In genomic region chr17:67056746-67057490, GRCh38 we compare ENCODE assay signal across 22 cellular contexts. TPM values are rescaled to one million over a fixed set of nuclear protein-coding genes. Genes with fewer than 3 reads are reported as not detected.
DNase-seq lines count a peak whose midpoint lies in the region; ATAC-seq and TF ChIP-seq lines count a peak whose summit lies in the region.
"Had no signal": no experiment of that assay in that cellular context is flagged by ENCODE, and none has a peak within 500 bp of the region (broad histone marks: within the 10 kb centered on the region; RNA-seq: fewer than 3 reads in every experiment).

No MANE protein-coding gene starts in this region.

- no peaks in the 10 kb centered on the region for H3F3A ChIP-seq in MM.1S (ENCODE audit: insufficient read depth, low read length)

- H3K9me2 ChIP-seq in MM.1S (replicated peaks; ENCODE audit: insufficient read depth, low read length), result no peaks in the 10 kb centered on the region

- no peaks in the 10 kb centered on the region for H3K27me3 Mint-ChIP-seq in neural crest cell (ENCODE audit: low read depth)

- H3K4me3 ChIP-seq in BLaER1, result 0 out of 2 replicates have a peak overlapping the region, but pooled peaks have one; percentile 3
- no peak overlapping the region for H3K4me3 ChIP-seq in MM.1S (ENCODE audit: low read length)
- H3K4me3 ChIP-seq in heart left ventricle, result no peak overlapping the region
- H3K4me3 ChIP-seq in upper lobe of right lung, result no peak overlapping the region
- H3K4me3 ChIP-seq in stomach, result no peak overlapping the region
- H3K4me3 ChIP-seq: MG63 had no signal

- ATAC-seq in heart left ventricle (peak; percentile 17 to 77 (median 66)), upper lobe of right lung (no peak), HG03520 (IDR thresholded peaks at IDR 0.05; ENCODE audit: unreplicated experiment) (no peak)
- ATAC-seq: PC-3 had no signal

- H3K4me3 Mint-ChIP-seq in neural crest cell, result no peak overlapping the region
- H3K4me3 Mint-ChIP-seq: CD14-positive monocyte; T-helper 1 cell treated with Interleukin-12 subunit alpha and Interleukin-12 subunit beta and Interleukin-4 antibody, amounts not matched to agents 30 μg/mL and 1 μg/mL, for 36 hours had no signal

- H3K9me3 Mint-ChIP-seq in neural crest cell, result peaks cover 4% of the 10 kb centered on the region
- H3K9me3 Mint-ChIP-seq: T-helper 1 cell treated with Interleukin-12 subunit alpha and Interleukin-12 subunit beta and Interleukin-4 antibody, amounts not matched to agents 30 μg/mL and 1 μg/mL, for 36 hours had no signal

- H4K20me1 ChIP-seq in BLaER1, result no peaks in the 10 kb centered on the region
- H4K20me1 ChIP-seq in MM.1S (ENCODE audit: insufficient read depth, low read length), result no peaks in the 10 kb centered on the region

- H3K27ac ChIP-seq in BLaER1 (peak overlapping the region; percentile 49), MM.1S (ENCODE audit: low read length) (no peak overlapping the region), heart left ventricle (peak overlapping the region in 7 of 12 donors; percentile 20 to 65 (median 44)), upper lobe of right lung (no peak overlapping the region), stomach (no peak overlapping the region)

- H3K27me3 ChIP-seq in BLaER1 (no peaks in the 10 kb centered on the region), MM.1S (replicated peaks; ENCODE audit: insufficient read depth, low read length) (no peaks in the 10 kb centered on the region), heart left ventricle (no peaks in the 10 kb centered on the region), upper lobe of right lung (no peaks in the 10 kb centered on the region), stomach (no peaks in the 10 kb centered on the region)
- H3K27me3 ChIP-seq: MG63 had no signal

- TF ChIP-seq EP300 in stomach (IDR thresholded peaks at IDR 0.05), result no peak

- H3K4me1 ChIP-seq in BLaER1, result peaks cover 34% of the 10 kb centered on the region
- no peaks in the 10 kb centered on the region for H3K4me1 ChIP-seq in MM.1S (ENCODE audit: low read length)
- H3K4me1 ChIP-seq in heart left ventricle, result peaks cover 0 to 8% (median 1%) of the 10 kb centered on the region in 12 donors
- H3K4me1 ChIP-seq in upper lobe of right lung, result no peaks in the 10 kb centered on the region
- no peaks in the 10 kb centered on the region for H3K4me1 ChIP-seq in stomach

- H3K9me3 ChIP-seq in BLaER1 (peaks cover 6% of the 10 kb centered on the region; the same call in 1 of the 2 replicates), MM.1S (replicated peaks; ENCODE audit: insufficient read depth, low read length) (no peaks in the 10 kb centered on the region), heart left ventricle (no peaks in the 10 kb centered on the region), upper lobe of right lung (no peaks in the 10 kb centered on the region), stomach (no peaks in the 10 kb centered on the region)
- H3K9me3 ChIP-seq: MG63 had no signal

- H3K9ac ChIP-seq in BLaER1 (no peak overlapping the region), MM.1S (ENCODE audit: low read length) (no peak overlapping the region)

- TF ChIP-seq POLR2A in heart left ventricle (IDR thresholded peaks at IDR 0.05) (no peak), stomach (IDR thresholded peaks at IDR 0.05) (no peak)

- no peaks in the 10 kb centered on the region for H3K4me1 Mint-ChIP-seq in neural crest cell
- H3K4me1 Mint-ChIP-seq: CD14-positive monocyte had no signal

- H3K36me3 Mint-ChIP-seq in neural crest cell (ENCODE audit: low read depth), result peaks cover 5% of the 10 kb centered on the region

- 65 to 75% (median 73%) methylated on average over 16 to 18 of the region's 18 CpGs for WGBS in heart left ventricle, 4 donors
- 77 to 89% (median 81%) methylated on average over 18 of the region's 18 CpGs for WGBS in stomach, 5 donors

- H3K4me2 ChIP-seq in BLaER1 (peak overlapping the region; percentile 71), MM.1S (ENCODE audit: low read depth, low read length) (no peak overlapping the region)

- H3K79me2 ChIP-seq in MM.1S (ENCODE audit: low read length), result no peaks in the 10 kb centered on the region

- intact Hi-C loops in heart left ventricle (cut with DNase I) (no loop called here), upper lobe of right lung (cut with DNase I) (no loop called here), stomach (cut with DNase I; ENCODE audit: low total_unique reads) (no loop called here)

- TF ChIP-seq CTCF in MM.1S (IDR thresholded peaks at IDR 0.05; ENCODE audit: low read length) (no peak), heart left ventricle (IDR thresholded peaks at IDR 0.05) (no peak), neural crest cell (conservative IDR thresholded peaks at IDR 0.05) (no peak), upper lobe of right lung (IDR thresholded peaks at IDR 0.05) (no peak), stomach (IDR thresholded peaks at IDR 0.05) (no peak)

- peak overlapping the region; percentile 27 for H3K27ac Mint-ChIP-seq in neural crest cell (ENCODE audit: unreplicated experiment)
- H3K27ac Mint-ChIP-seq: T-helper 1 cell treated with Interleukin-12 subunit alpha and Interleukin-12 subunit beta and Interleukin-4 antibody, amounts not matched to agents 30 μg/mL and 1 μg/mL, for 36 hours had no signal

- H3K36me3 ChIP-seq in BLaER1 (no peaks in the 10 kb centered on the region), MM.1S (replicated peaks; ENCODE audit: insufficient read depth, low read length) (no peaks in the 10 kb centered on the region), heart left ventricle (no peaks in the 10 kb centered on the region), upper lobe of right lung (no peaks in the 10 kb centered on the region), stomach (no peaks in the 10 kb centered on the region)
- H3K36me3 ChIP-seq: MG63 had no signal

- H2AFZ ChIP-seq in MM.1S (ENCODE audit: low read length), result no peak overlapping the region

- peak; percentile 9 for DNase-seq in MM.1S
- DNase-seq in heart left ventricle, result peak in 1 of 5 donors; percentile 25
- DNase-seq in neural crest cell (ENCODE audit: low read depth, low spot score), result no peak
- DNase-seq in upper lobe of right lung, result no peak
- no peak for DNase-seq in DMS53 treated with DMSO at 0.1 percent for 48 hours (lab: John Stamatoyannopoulos, UW; ENCODE audit: unreplicated experiment)
- no peak for DNase-seq in stomach
- DNase-seq: activated CD4-positive, alpha-beta T cell treated with anti-CD3 and anti-CD28 coated beads, Interleukin-2, amount 50 U/mL, for 1 hour; activated naive CD4-positive, alpha-beta T cell treated with Interleukin-2 at 50 U/mL for 16 hours; activated T-cell treated with anti-CD3 and anti-CD28 coated beads, Interleukin-2, amount 50 U/mL, for 1 hour; central memory CD4-positive, alpha-beta T cell; MG63; NCI-H1436; NCI-H226; PC-3 had no signal

RNA-seq across cellular contexts. Expression of gene CACNG1, which starts 12.6 kb away (rescaled TPM):
- not detected for total RNA-seq in heart left ventricle
- not detected for polyA plus RNA-seq in heart left ventricle
- 0.32 and 0.44 TPM in 2 replicates for total RNA-seq in neural crest cell
- total RNA-seq in upper lobe of right lung, result not detected
- total RNA-seq in stomach, result not detected
- not detected for polyA plus RNA-seq in stomach
- total RNA-seq: G401, glomerular endothelial cell, PC-3, subcutaneous adipose tissue had no signal
- polyA plus RNA-seq: CD14-positive monocyte, esophagus had no signal

Comparison
In these comparisons a context has a peak if more than half of its experiments do, and no peak if none do; other contexts are left out.
1. H3K27ac ChIP-seq: peak in BLaER1 (single experiment) and heart left ventricle (7 of 12); none in MM.1S (single experiment), upper lobe of right lung (single experiment) and stomach (0 of 5).
2. ATAC-seq: peak in heart left ventricle (4 of 4); none in upper lobe of right lung (single experiment) and HG03520 (single experiment).